In the genomic region with DNA sequence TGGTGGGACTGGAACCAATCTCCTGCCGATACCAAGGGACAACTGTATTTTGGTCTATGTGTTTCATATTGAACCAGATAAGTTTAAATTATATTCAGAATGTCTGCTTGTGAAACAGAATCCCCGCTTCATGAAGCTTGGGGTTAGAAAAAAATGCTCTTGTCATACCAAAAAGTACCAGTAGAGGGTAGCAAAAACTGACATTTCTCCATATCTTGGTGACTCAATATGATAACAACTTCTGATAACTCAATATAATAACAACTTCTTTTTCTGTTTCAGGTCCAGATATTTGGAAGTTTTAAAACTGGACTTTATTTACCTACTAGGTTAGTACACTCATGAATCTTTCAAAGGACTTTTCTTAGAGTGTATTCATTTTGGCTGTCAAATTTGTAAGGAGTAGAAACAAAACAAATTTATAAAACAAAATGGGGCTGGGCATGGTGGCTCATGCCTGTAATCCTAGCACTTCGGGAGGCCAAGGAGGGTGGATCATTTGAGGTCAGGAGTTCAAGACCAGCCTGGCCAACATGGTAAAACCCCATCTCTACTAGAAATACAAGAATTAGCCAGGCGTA, we compare ENCODE assay signal across 8 cellular contexts. TPM values are rescaled to one million over a fixed set of nuclear protein-coding genes. Genes with fewer than 3 reads are reported as not detected.
DNase-seq lines count a peak whose midpoint lies in the region; ATAC-seq, FAIRE-seq and TF ChIP-seq lines count a peak whose summit lies in the region.

No MANE protein-coding gene starts in this region.

- no peaks in the 10 kb centered on the region for H3K27me3 ChIP-seq in upper lobe of right lung

- DNase-seq in A549 (ENCODE audit: low read depth in 1 of 2, low spot score in 1 of 2) = peak; percentile 52 to 56
- DNase-seq in Daoy (ENCODE audit: low read depth) = peak; percentile 25
- DNase-seq in NCI-H2107 (lab: John Stamatoyannopoulos, UW) = peak; percentile 11
- DNase-seq in astrocyte of the spinal cord (ENCODE audit: low read depth, low spot score) = peak; percentile 71
- DNase-seq in kidney tubule cell (ENCODE audit: low spot score) = peak; percentile 63
- no peak for DNase-seq in upper lobe of right lung
- DNase-seq in activated effector memory CD4-positive, alpha-beta T cell treated with anti-CD3 and anti-CD28 coated beads, Interleukin-2, amount 50 U/mL, for 16 hours = no peak

- TF ChIP-seq RAD21 in A549 (conservative IDR thresholded peaks at IDR 0.05 in 1 of 2, IDR thresholded peaks at IDR 0.05 in 1 of 2) = peak; percentile 74 to 83

- peaks cover 63% of the 10 kb centered on the region for H3K36me3 ChIP-seq in upper lobe of right lung

- 33% methylated on average over 4 of the region's 4 CpGs for WGBS in A549 (ENCODE audit: missing lambda C conversion rate)

- H3K9me3 ChIP-seq in A549 = no peaks in the 10 kb centered on the region
- no peaks in the 10 kb centered on the region for H3K9me3 ChIP-seq in upper lobe of right lung

- in situ Hi-C loops in astrocyte of the spinal cord (cut with HindIII; ENCODE audit: low sequenced_read_pairs) = no loop called here

- ATAC-seq in A549 = peak in 1 of 2 experiments; percentile 54; a peak in 2 of 6 replicates
- peak; percentile 58 for ATAC-seq in upper lobe of right lung
- ATAC-seq in GM21529 (IDR thresholded peaks at IDR 0.05; ENCODE audit: unreplicated experiment) = no peak

- no peak for TF ChIP-seq EP300 in A549 (IDR thresholded peaks at IDR 0.05)

- H3K4me3 ChIP-seq in A549 = no peak overlapping the region
- H3K4me3 ChIP-seq in astrocyte of the spinal cord (ENCODE audit: low read depth, low read length) = no peak overlapping the region
- no peak overlapping the region for H3K4me3 ChIP-seq in upper lobe of right lung

- CTCF ChIA-PET in A549 (lab: Yijun Ruan, JAX) = interaction anchor here (0.6 to 4.4 kb wide), 25 partner anchors 8 to 599 kb away, joined by 3 to 17 read pairs (median 4); no protein-coding TSS in a partner anchor

- H3K4me1 ChIP-seq in A549 (peaks cover 20% of the 10 kb centered on the region), upper lobe of right lung (peaks cover 20% of the 10 kb centered on the region)

- no peak overlapping the region for H3K4me2 ChIP-seq in A549

- no peak for TF ChIP-seq POLR2A in A549 (IDR thresholded peaks at IDR 0.05; ENCODE audit: low read length)

- POLR2A ChIA-PET in A549 (lab: Yijun Ruan, JAX) = interaction anchor here (1.0 to 1.5 kb wide), 3 partner anchors 31 to 148 kb away, joined by 3 to 4 read pairs (median 4); partner anchors contain the start of gene HEATR3

- H3K27ac ChIP-seq in A549 (no peak overlapping the region), upper lobe of right lung (no peak overlapping the region)

- intact Hi-C loops in upper lobe of right lung (cut with DNase I) = no loop called here

- TF ChIP-seq CTCF in A549 (IDR thresholded peaks at IDR 0.05) = peak; percentile 73
- peak; percentile 58 for TF ChIP-seq CTCF in astrocyte of the spinal cord (IDR thresholded peaks at IDR 0.05; ENCODE audit: low read depth, low read length)
- peak; percentile 89 for TF ChIP-seq CTCF in upper lobe of right lung (IDR thresholded peaks at IDR 0.05)

- no peak for FAIRE-seq in A549 (lab: Jason Lieb, UNC)

TF ChIP-seq in A549, 52 proteins besides CTCF, POLR2A, EP300 and RAD21:
- TF ChIP-seq NR3C1 (IDR thresholded peaks at IDR 0.05) (no peak), ZFP36 (IDR thresholded peaks at IDR 0.05; ENCODE audit: borderline replicate concordance, partially characterized antibody) (no peak), ZC3H11A (IDR thresholded peaks at IDR 0.05) (no peak), HMGXB4 (CRISPR knock-in tag; IDR thresholded peaks at IDR 0.05; ENCODE audit: borderline replicate concordance) (no peak), GATA3 (IDR thresholded peaks at IDR 0.05; ENCODE audit: borderline replicate concordance) (peak; percentile 42; the same call in 1 of the 2 replicates), BCL3 (IDR thresholded peaks at IDR 0.05) (no peak), SMC3 (IDR thresholded peaks at IDR 0.05) (peak; percentile 63), MYC (IDR thresholded peaks at IDR 0.05; ENCODE audit: borderline replicate concordance, low read length) (no peak)

RNA-seq across cellular contexts. Expression of gene ADCY7, which starts 52.3 kb away (rescaled TPM):
- polyA plus RNA-seq in A549 (2011; rRNA removed) (10.5 and 15.8 TPM in 2 replicates), A549 (2017; fragmentation: RNase III; extraction: RNeasy Plus Mini Kit Qiagen cat#74134 plus additional on column Dnase treatment) (14.9 to 19.5 TPM (median 18.7 TPM) in 3 replicates)
- polyA plus RNA-seq in A549 (2012; cell fraction: cytosol; rRNA removed) = 16.6 and 25.2 TPM in 2 replicates
- polyA plus RNA-seq in A549 (2012; cell fraction: nucleus; rRNA removed) = 54.2 and 75.4 TPM in 2 replicates
- 40.8 and 47.1 TPM in 2 replicates for polyA minus RNA-seq in A549 (2011; rRNA and poly(A)+ RNA removed)
- 7.2 and 8.7 TPM in 2 replicates for total RNA-seq in Daoy (2014; rRNA removed; shearing (Covaris generic))
- 88.1 TPM for total RNA-seq in upper lobe of right lung

Comparison
In these comparisons a context has a peak if more than half of its experiments do, and no peak if none do; other contexts are left out.
1. DNase-seq: peak in A549 (2 of 2), Daoy (single experiment), NCI-H2107 (single experiment), astrocyte of the spinal cord (single experiment) and kidney tubule cell (single experiment); none in upper lobe of right lung (single experiment) and activated effector memory CD4-positive, alpha-beta T cell treated with anti-CD3 and anti-CD28 coated beads, Interleukin-2, amount 50 U/mL, for 16 hours (single experiment).
2. Peak in every context shown above with its lines, with median percentiles within 50 percentile points of each other: CTCF ChIP-seq.